8 cellular contexts compared by ENCODE assay signal in genomic region chr16:68283840-68284595, GRCh38. TPM values are rescaled to one million over a fixed set of nuclear protein-coding genes. Genes with fewer than 3 reads are reported as not detected.
DNase-seq lines count a peak whose midpoint lies in the region; ATAC-seq and TF ChIP-seq lines count a peak whose summit lies in the region.

No MANE protein-coding gene starts in this region.

- TF ChIP-seq CTCF in MCF 10A (IDR thresholded peaks at IDR 0.05; ENCODE audit: unreplicated experiment) (no peak), mammary epithelial cell (conservative IDR thresholded peaks at IDR 0.05 in 1 of 2, IDR thresholded peaks at IDR 0.05 in 1 of 2; ENCODE audit: extremely low read depth in 1 of 2, insufficient read depth in 1 of 2, low read depth in 1 of 2, low read length in 2 of 2) (no peak), OCI-LY1 (IDR thresholded peaks at IDR 0.05; ENCODE audit: low read length) (no peak), heart left ventricle (IDR thresholded peaks at IDR 0.05) (no peak)

- peaks cover 81% of the 10 kb centered on the region for H3K36me3 Mint-ChIP-seq in MCF 10A (ENCODE audit: insufficient read depth, unreplicated experiment)

- CTCF ChIA-PET in MCF 10A (lab: Yijun Ruan, JAX) (interaction anchor here (0.6 to 4.7 kb wide), 6 partner anchors 11 to 801 kb away, joined by 3 to 46 read pairs (median 4); partner anchors contain the start of gene SLC7A6), mammary epithelial cell (lab: Charles Lee; ENCODE audit: low non-redundant PET) (no interaction called here)

- H3K9me3 Mint-ChIP-seq in MCF 10A (ENCODE audit: unreplicated experiment), result no peaks in the 10 kb centered on the region

- peak overlapping the region; percentile 13 for H3K27ac Mint-ChIP-seq in MCF 10A (ENCODE audit: low read depth, unreplicated experiment)

- H3K27ac ChIP-seq in mammary epithelial cell (ENCODE audit: insufficient read depth, low read depth, low read length) (no peak overlapping the region), OCI-LY1 (ENCODE audit: low read depth, low read length, poor library complexity, severe bottlenecking) (peak overlapping the region; percentile 98), heart left ventricle (peak overlapping the region; percentile 72 to 95 (median 84))

- no peak overlapping the region for H3K4me3 ChIP-seq in mammary epithelial cell (replicated peaks in 1 of 3; ENCODE audit: insufficient read depth in 1 of 3, low read depth in 2 of 3, low read length in 3 of 3)
- H3K4me3 ChIP-seq in OCI-LY1 (ENCODE audit: low read depth, low read length, poor library complexity, severe bottlenecking), result peak overlapping the region; percentile 34
- peak overlapping the region in 1 of 12 donors; percentile 25 for H3K4me3 ChIP-seq in heart left ventricle

- H3K36me3 ChIP-seq in mammary epithelial cell (ENCODE audit: insufficient read depth, low read length) (peaks cover 3% of the 10 kb centered on the region), OCI-LY1 (ENCODE audit: insufficient read depth, low read length) (peaks cover 53% of the 10 kb centered on the region), heart left ventricle (peaks cover 0 to 48% (median 32%) of the 10 kb centered on the region in 9 donors)

- H4K20me1 ChIP-seq in mammary epithelial cell (ENCODE audit: insufficient read depth, low read length), result no peaks in the 10 kb centered on the region
- H4K20me1 ChIP-seq in OCI-LY1 (ENCODE audit: insufficient read depth, low read length), result no peaks in the 10 kb centered on the region

- TF ChIP-seq POLR2A in heart left ventricle (IDR thresholded peaks at IDR 0.05), result no peak

- no peaks in the 10 kb centered on the region for H3K9me2 ChIP-seq in OCI-LY1 (ENCODE audit: low read depth, low read length)

- H2AFZ ChIP-seq in mammary epithelial cell (ENCODE audit: low read depth, low read length), result no peak overlapping the region
- no peak overlapping the region for H2AFZ ChIP-seq in OCI-LY1 (ENCODE audit: low read length)

- DNase-seq in MCF 10A (ENCODE audit: unreplicated experiment) (no peak), mammary epithelial cell (no peak), heart left ventricle (peak in 1 of 5 donors; percentile 59), activated gamma-delta T cell (lab: John Stamatoyannopoulos, UW) (no peak), NCI-H187 treated with DMSO at 0.1 percent for 48 hours (lab: John Stamatoyannopoulos, UW) (no peak), NCI-H2227 (lab: John Stamatoyannopoulos, UW; ENCODE audit: unreplicated experiment) (no peak)

- H3K9me3 ChIP-seq in mammary epithelial cell (replicated peaks; ENCODE audit: insufficient read depth, low read length) (no peaks in the 10 kb centered on the region), OCI-LY1 (ENCODE audit: low read length) (no peaks in the 10 kb centered on the region), heart left ventricle (no peaks in the 10 kb centered on the region)

- H3K79me2 ChIP-seq in mammary epithelial cell (ENCODE audit: insufficient read depth, low read length) (peaks cover 23% of the 10 kb centered on the region), OCI-LY1 (ENCODE audit: insufficient read depth, low read length) (peaks cover 5% of the 10 kb centered on the region; the same call in 1 of the 2 replicates)

- no peak overlapping the region for H3K4me2 ChIP-seq in mammary epithelial cell (ENCODE audit: insufficient read depth, low read depth, low read length)
- peak overlapping the region; percentile 61 for H3K4me2 ChIP-seq in OCI-LY1 (ENCODE audit: low read length)

- POLR2A ChIA-PET in MCF 10A (lab: Yijun Ruan, JAX), result interaction anchor here (1.0 to 3.7 kb wide), 6 partner anchors 8 to 47 kb away, joined by 3 to 16 read pairs (median 6); partner anchors contain the start of genes PRMT7 and SLC7A6OS

- in situ Hi-C loops in mammary epithelial cell (cut with MboI; ENCODE audit: low sequenced_read_pairs in 2 of 2), result no loop called here

- H3K4me1 ChIP-seq in mammary epithelial cell (ENCODE audit: insufficient read depth, low read length), result peaks cover 14% of the 10 kb centered on the region
- peaks cover 91% of the 10 kb centered on the region for H3K4me1 ChIP-seq in OCI-LY1 (ENCODE audit: insufficient read depth, low read length, severe bottlenecking)
- H3K4me1 ChIP-seq in heart left ventricle, result peaks cover 21 to 99% (median 71%) of the 10 kb centered on the region in 12 donors

- peaks cover 16% of the 10 kb centered on the region; the same call in 1 of the 2 replicates for H3F3A ChIP-seq in OCI-LY1 (ENCODE audit: insufficient read depth, low read length)

- H3K27me3 Mint-ChIP-seq in MCF 10A (ENCODE audit: insufficient read depth, unreplicated experiment), result no peaks in the 10 kb centered on the region

- dilution Hi-C loops in mammary epithelial cell (cut with HindIII; ENCODE audit: low sequenced_read_pairs), result no loop called here

- H3K4me1 Mint-ChIP-seq in MCF 10A (ENCODE audit: insufficient read depth, unreplicated experiment), result peaks cover 20% of the 10 kb centered on the region

- intact Hi-C loops in MCF 10A (cut with micrococcal nuclease) (no loop called here), mammary epithelial cell (cut with micrococcal nuclease) (no loop called here), heart left ventricle (cut with DNase I) (loop anchor here in 1 of 10 donors (2.0 kb wide), 1 partner anchor 19 kb away; the partner anchor contains the start of gene SLC7A6)

- BruUV-seq in MCF 10A (replicated peaks; lab: Mats Ljungman, UMichigan) (no TSS peak), mammary epithelial cell (replicated peaks; lab: Mats Ljungman, UMichigan) (no TSS peak)

- H3K27me3 ChIP-seq in mammary epithelial cell (ENCODE audit: insufficient read depth, low read length), result no peaks in the 10 kb centered on the region
- H3K27me3 ChIP-seq in OCI-LY1 (ENCODE audit: insufficient read depth, low read length), result no peaks in the 10 kb centered on the region
- no peaks in the 10 kb centered on the region for H3K27me3 ChIP-seq in heart left ventricle

- no peak overlapping the region for H3K4me3 Mint-ChIP-seq in MCF 10A (ENCODE audit: unreplicated experiment)

- peak; percentile 72 for ATAC-seq in heart left ventricle
- no peak for ATAC-seq in GM21737 (IDR thresholded peaks at IDR 0.05; ENCODE audit: unreplicated experiment)

- WGBS in mammary epithelial cell (ENCODE audit: low coverage, missing lambda C conversion rate), result 89% methylated on average over 9 of the region's 9 CpGs
- 35 to 57% (median 42%) methylated on average over 9 of the region's 9 CpGs for WGBS in heart left ventricle, 4 donors

- H3K9ac ChIP-seq in mammary epithelial cell (ENCODE audit: insufficient read depth, low read length), result no peak overlapping the region
- peak overlapping the region; percentile 61 for H3K9ac ChIP-seq in OCI-LY1 (ENCODE audit: low read length)

RNA-seq across cellular contexts. Expression of gene SLC7A6, which starts 19.7 kb away (rescaled TPM):
- 45.3 and 61.0 TPM in 2 replicates for total RNA-seq in MCF 10A (2022)
- 10 to 100 TPM; 27.0 to 37.1 TPM for total RNA-seq in mammary epithelial cell
- polyA plus RNA-seq in mammary epithelial cell, result 19.3 TPM
- 35.1 TPM for polyA minus RNA-seq in mammary epithelial cell
- total RNA-seq in heart left ventricle, result 10 to 100 TPM; 32.7 to 76.0 (median 45.1) TPM
- 10 to 100 TPM; 45.6 to 50.5 TPM for polyA plus RNA-seq in heart left ventricle

RNA-seq across cellular contexts. Expression of gene SLC7A6OS, which starts 26.7 kb away (rescaled TPM):
- total RNA-seq in MCF 10A (2022) (19.4 and 20.4 TPM in 2 replicates), mammary epithelial cell (10 to 100 TPM; 11.5 to 15.6 TPM), heart left ventricle (10 to 100 TPM in 6 of 9 donors, 1 to 10 TPM in 3; 8.1 to 16.2 (median 11.2) TPM)
- polyA plus RNA-seq in mammary epithelial cell (6.5 TPM), heart left ventricle (1 to 10 TPM; 9.6 to 9.9 TPM)
- polyA minus RNA-seq in mammary epithelial cell, result 3.9 TPM

RNA-seq across cellular contexts. Expression of gene PRMT7, which starts 26.8 kb away (rescaled TPM):
- 28.0 and 33.2 TPM in 2 replicates for total RNA-seq in MCF 10A (2022)
- total RNA-seq in mammary epithelial cell, result 10 to 100 TPM; 31.9 to 38.3 TPM
- 35.5 TPM for polyA plus RNA-seq in mammary epithelial cell
- polyA minus RNA-seq in mammary epithelial cell, result 14.6 TPM
- 10 to 100 TPM; 21.9 to 34.0 (median 30.7) TPM for total RNA-seq in heart left ventricle
- 10 to 100 TPM; 21.0 to 37.4 TPM for polyA plus RNA-seq in heart left ventricle

RNA-seq across cellular contexts. Expression of gene PLA2G15, which starts 38.8 kb away (rescaled TPM):
- total RNA-seq in MCF 10A (2022), result 4.6 and 6.4 TPM in 2 replicates
- 10 to 100 TPM; 12.4 to 19.8 TPM for total RNA-seq in mammary epithelial cell
- 15.6 TPM for polyA plus RNA-seq in mammary epithelial cell
- polyA minus RNA-seq in mammary epithelial cell, result 14.3 TPM
- 10 to 100 TPM; 27.3 to 68.0 (median 45.4) TPM for total RNA-seq in heart left ventricle
- 10 to 100 TPM; 25.8 to 66.6 TPM for polyA plus RNA-seq in heart left ventricle

RNA-seq across cellular contexts. Expression of gene ESRP2, which starts 48.1 kb away (rescaled TPM):
- 42.7 and 48.8 TPM in 2 replicates for total RNA-seq in MCF 10A (2022)
- total RNA-seq in mammary epithelial cell, result 10 to 100 TPM; 24.3 to 47.7 TPM
- 35.4 TPM for polyA plus RNA-seq in mammary epithelial cell
- polyA minus RNA-seq in mammary epithelial cell, result 41.2 TPM
- total RNA-seq in heart left ventricle, result 1 to 10 TPM in 2 of 9 donors, under 1 TPM in 6, not detected in 1; 0.15 to 1.9 (median 0.63) TPM
- under 1 TPM; 0.30 to 0.33 TPM for polyA plus RNA-seq in heart left ventricle
